In genomic region chr5:124698774-124699173, GRCh38 we compare ENCODE assay signal across 13 cellular contexts. TPM values are rescaled to one million over a fixed set of nuclear protein-coding genes. Genes with fewer than 3 reads are reported as not detected.
A peak's percentile ranks its signal among the peaks of the same experiment; 100 is the strongest.
DNase-seq lines count a peak whose midpoint lies in the region; ATAC-seq and TF ChIP-seq lines count a peak whose summit lies in the region.
"Had no signal": no experiment of that assay in that cellular context is flagged by ENCODE, and none has a peak within 500 bp of the region (broad histone marks: within the 10 kb centered on the region; RNA-seq: fewer than 3 reads in every experiment).

No MANE protein-coding gene starts in this region.

- H3K4me1 ChIP-seq in adipocyte (ENCODE audit: control insufficient read depth, insufficient read depth, low read length) (peaks cover 34% of the 10 kb centered on the region), left ventricle myocardium inferior (peaks cover 47% of the 10 kb centered on the region)

- in situ Hi-C loops in G401 (cut with HindIII; ENCODE audit: low sequenced_read_pairs), result no loop called here

- H3K36me3 Mint-ChIP-seq in progenitor cell of endocrine pancreas (ENCODE audit: insufficient read depth), result peaks cover 33% of the 10 kb centered on the region

- H3K36me3 ChIP-seq in adipocyte (ENCODE audit: control insufficient read depth, insufficient read depth, low read length, severe bottlenecking) (no peaks in the 10 kb centered on the region), left ventricle myocardium inferior (peaks cover 9% of the 10 kb centered on the region)
- H3K36me3 ChIP-seq: Peyer's patch had no signal

- intact Hi-C loops in left ventricle myocardium inferior (cut with micrococcal nuclease), result no loop called here
- intact Hi-C loops in posterior vena cava (cut with DNase I), result no loop called here

- H3K27ac Mint-ChIP-seq in progenitor cell of endocrine pancreas, result peak overlapping the region; percentile 98

- H3K4me3 ChIP-seq in AG09309 (ENCODE audit: control insufficient read depth, low read depth, low read length) (no peak overlapping the region), adipocyte (ENCODE audit: low read length) (peak overlapping the region; percentile 28), left ventricle myocardium inferior (no peak overlapping the region)
- H3K4me3 ChIP-seq: Peyer's patch had no signal

- H3K9ac ChIP-seq in adipocyte (ENCODE audit: low read length), result peak overlapping the region; percentile 51

- H3K9me3 ChIP-seq in adipocyte (ENCODE audit: control insufficient read depth, low read length), result no peaks in the 10 kb centered on the region
- H3K9me3 ChIP-seq in left ventricle myocardium inferior (replicated peaks), result no peaks in the 10 kb centered on the region
- H3K9me3 ChIP-seq: Peyer's patch had no signal

- H3K27me3 ChIP-seq in adipocyte (replicated peaks; ENCODE audit: control insufficient read depth, insufficient read depth, low read length) (no peaks in the 10 kb centered on the region), left ventricle myocardium inferior (ENCODE audit: low read depth) (no peaks in the 10 kb centered on the region)
- H3K27me3 ChIP-seq: Peyer's patch had no signal

- TF ChIP-seq CTCF in AG09309 (IDR thresholded peaks at IDR 0.05; ENCODE audit: control insufficient read depth, insufficient read depth, low read depth, low read length, missing control alignments) (no peak), left ventricle myocardium inferior (IDR thresholded peaks at IDR 0.05; ENCODE audit: borderline replicate concordance) (no peak), progenitor cell of endocrine pancreas (IDR thresholded peaks at IDR 0.05; ENCODE audit: unreplicated experiment) (no peak)

- ATAC-seq in GM18867 (IDR thresholded peaks at IDR 0.05; ENCODE audit: unreplicated experiment), result no peak

- peak; percentile 3 for DNase-seq in AG09309 (ENCODE audit: low read depth)
- DNase-seq in adipocyte (ENCODE audit: low read depth), result no peak
- DNase-seq in left ventricle myocardium inferior, result no peak
- no peak for DNase-seq in progenitor cell of endocrine pancreas (ENCODE audit: low spot score, unreplicated experiment)
- no peak for DNase-seq in posterior vena cava (ENCODE audit: low spot score)
- DNase-seq in G401 (ENCODE audit: low spot score), result no peak
- DNase-seq in C1 segment of cervical spinal cord (lab: John Stamatoyannopoulos, UW), result no peak
- DNase-seq: ACHN; activated T-cell treated with anti-CD3 and anti-CD28 coated beads, Interleukin-2, amount 50 U/mL, for 1 hour; hypothalamus; NCI-H2081 treated with DMSO at 0.1 percent for 48 hours; Peyer's patch had no signal

- peaks cover 75% of the 10 kb centered on the region for H3K4me1 Mint-ChIP-seq in progenitor cell of endocrine pancreas (ENCODE audit: low read depth)

- no peak overlapping the region for H3K4me3 Mint-ChIP-seq in progenitor cell of endocrine pancreas (ENCODE audit: low read depth)

- H3K9me3 Mint-ChIP-seq in progenitor cell of endocrine pancreas (ENCODE audit: low read depth), result peaks cover 8% of the 10 kb centered on the region

- no peaks in the 10 kb centered on the region for H3K27me3 Mint-ChIP-seq in progenitor cell of endocrine pancreas

- peak overlapping the region; percentile 66 for H3K27ac ChIP-seq in left ventricle myocardium inferior (replicated peaks)

RNA-seq across cellular contexts. Expression of gene ZNF608, which starts 47.7 kb away (rescaled TPM):
- total RNA-seq in left ventricle myocardium inferior (6.8 TPM), progenitor cell of endocrine pancreas (134 and 148 TPM in 2 replicates), posterior vena cava (10 to 100 TPM; 11.4 to 11.9 TPM)
- total RNA-seq in G401 (2014; rRNA removed; shearing (Covaris generic)), result 25.7 and 34.8 TPM in 2 replicates
